In the genomic region with DNA sequence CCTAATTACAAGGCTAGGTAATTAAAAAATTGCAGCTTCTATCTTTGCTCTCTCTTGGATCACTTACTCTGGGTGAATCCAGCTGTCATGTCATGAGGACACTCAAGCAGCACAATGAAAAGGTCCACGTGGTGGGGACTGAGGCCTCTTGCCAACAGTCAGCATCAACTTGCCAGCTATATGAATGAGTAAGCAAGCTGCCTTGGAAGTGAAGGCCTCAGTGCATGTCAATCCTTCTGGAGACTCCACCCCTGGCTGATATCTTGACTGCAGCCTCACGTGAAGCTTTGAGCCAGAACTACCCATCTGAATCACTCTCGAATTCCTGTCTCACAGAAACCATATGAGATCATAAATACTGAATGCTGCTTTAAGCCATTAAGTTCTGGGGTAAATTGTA, we compare ENCODE assay signal across 12 cellular contexts.
DNase-seq lines count a peak whose midpoint lies in the region; ATAC-seq, FAIRE-seq and TF ChIP-seq lines count a peak whose summit lies in the region.
"Had no signal": no experiment of that assay in that cellular context is flagged by ENCODE, and none has a peak within 500 bp of the region (broad histone marks: within the 10 kb centered on the region; RNA-seq: fewer than 3 reads in every experiment).

No MANE protein-coding gene starts in this region.

- no peaks in the 10 kb centered on the region for H3K79me2 ChIP-seq in K562 (ENCODE audit: control insufficient read depth, insufficient read depth, low read length)
- H3K79me2 ChIP-seq in keratinocyte (ENCODE audit: control insufficient read depth, insufficient read depth, low read length): no peaks in the 10 kb centered on the region

- FAIRE-seq in K562 (lab: Jason Lieb, UNC) (no peak), keratinocyte (lab: Jason Lieb, UNC) (peak; percentile 87)

- no peak overlapping the region for H3K4me3 ChIP-seq in K562
- no peak overlapping the region for H3K4me3 ChIP-seq in keratinocyte (ENCODE audit: control insufficient read depth in 2 of 3, extremely low read depth in 1 of 3, insufficient read depth in 2 of 3, low read depth in 1 of 3, low read length in 3 of 3)
- no peak overlapping the region for H3K4me3 ChIP-seq in esophagus muscularis mucosa
- H3K4me3 ChIP-seq: tibial nerve had no signal

- H3K9me1 ChIP-seq in K562 (ENCODE audit: control insufficient read depth, insufficient read depth, low read length) (no peaks in the 10 kb centered on the region), keratinocyte (ENCODE audit: control insufficient read depth, extremely low read depth, insufficient read depth, low read length) (no peaks in the 10 kb centered on the region)

- H4K20me1 ChIP-seq in K562 (replicated peaks; ENCODE audit: control insufficient read depth, insufficient read depth, low read length) (no peaks in the 10 kb centered on the region), keratinocyte (ENCODE audit: control insufficient read depth, extremely low read depth, insufficient read depth, low read length) (no peaks in the 10 kb centered on the region)

- H3K27me3 ChIP-seq in K562 (ENCODE audit: control insufficient read depth in 2 of 2, insufficient read depth in 2 of 2, low read length in 2 of 2): peaks cover 4 to 8% of the 10 kb centered on the region in 2 experiments; a peak in 4 of 5 replicates
- no peaks in the 10 kb centered on the region for H3K27me3 ChIP-seq in keratinocyte (ENCODE audit: control insufficient read depth, extremely low read depth, insufficient read depth, low read length)
- H3K27me3 ChIP-seq in esophagus muscularis mucosa: no peaks in the 10 kb centered on the region
- H3K27me3 ChIP-seq: tibial nerve had no signal

- H3K9ac ChIP-seq in K562 (ENCODE audit: insufficient read depth in 1 of 2, low read depth in 2 of 2, low read length in 2 of 2) (no peak overlapping the region), keratinocyte (ENCODE audit: control insufficient read depth, extremely low read depth, insufficient read depth, low read length) (no peak overlapping the region)

- in situ Hi-C loops in K562 (cut with MboI): no loop called here

- no peak for TF ChIP-seq POLR2A in K562 (conservative IDR thresholded peaks at IDR 0.05)
- no peak for TF ChIP-seq POLR2A in esophagus muscularis mucosa (IDR thresholded peaks at IDR 0.05; ENCODE audit: low read depth)

- 3% methylated on average over 3 of the region's 3 CpGs for WGBS in K562 (ENCODE audit: insufficient coverage, low coverage, missing lambda C conversion rate)
- 73% methylated on average over 3 of the region's 3 CpGs for WGBS in esophagus muscularis mucosa

- no peak for TF ChIP-seq EP300 in K562 (IDR thresholded peaks at IDR 0.05; ENCODE audit: low read length)
- TF ChIP-seq EP300 in esophagus muscularis mucosa (IDR thresholded peaks at IDR 0.05): no peak

- H3K9me3 ChIP-seq in K562 (replicated peaks; ENCODE audit: control insufficient read depth, insufficient read depth, low read depth, low read length): no peaks in the 10 kb centered on the region
- H3K9me3 ChIP-seq in keratinocyte (ENCODE audit: control insufficient read depth, low read depth, low read length): no peaks in the 10 kb centered on the region
- H3K9me3 ChIP-seq in esophagus muscularis mucosa: no peaks in the 10 kb centered on the region
- H3K9me3 ChIP-seq: tibial nerve had no signal

- H3K4me2 ChIP-seq in K562 (ENCODE audit: insufficient read depth, low read length) (no peak overlapping the region), keratinocyte (ENCODE audit: control insufficient read depth, extremely low read depth, insufficient read depth, low read depth, low read length) (no peak overlapping the region)

- intact Hi-C loops in K562 (cut with micrococcal nuclease): no loop called here
- intact Hi-C loops in esophagus muscularis mucosa (cut with DNase I): no loop called here

- H3K4me1 ChIP-seq in K562 (replicated peaks in 1 of 2; ENCODE audit: control insufficient read depth in 2 of 2, insufficient read depth in 2 of 2, low read length in 2 of 2) (no peaks in the 10 kb centered on the region; a peak in 1 of 5 replicates), keratinocyte (ENCODE audit: control insufficient read depth, extremely low read depth, insufficient read depth, low read length) (peaks cover 7% of the 10 kb centered on the region), esophagus muscularis mucosa (peaks cover 19 to 34% (median 26%) of the 10 kb centered on the region in 4 donors)

- no peak overlapping the region for H2AFZ ChIP-seq in K562 (ENCODE audit: low read depth, low read length)
- no peak overlapping the region for H2AFZ ChIP-seq in keratinocyte (ENCODE audit: control insufficient read depth, low read length)

- no TSS peak for BruUV-seq in K562 (replicated peaks; lab: Mats Ljungman, UMichigan)

- H3K36me3 ChIP-seq in K562 (ENCODE audit: control insufficient read depth, insufficient read depth, low read length): no peaks in the 10 kb centered on the region
- no peaks in the 10 kb centered on the region for H3K36me3 ChIP-seq in keratinocyte (ENCODE audit: control insufficient read depth in 2 of 2, extremely low read depth in 1 of 2, insufficient read depth in 2 of 2, low read length in 2 of 2)
- no peaks in the 10 kb centered on the region for H3K36me3 ChIP-seq in esophagus muscularis mucosa
- H3K36me3 ChIP-seq: tibial nerve had no signal

- POLR2A ChIA-PET in K562 (lab: Yijun Ruan, JAX): no interaction called here

- no peak for TF ChIP-seq RAD21 in K562 (CRISPR knock-in tag; conservative IDR thresholded peaks at IDR 0.05 in 1 of 2, IDR thresholded peaks at IDR 0.05 in 1 of 2)

- DNase-seq in AG08396 (ENCODE audit: low spot score) (peak; percentile 72), LHCN-M2 (ENCODE audit: low read depth) (peak; percentile 94), K562 (ENCODE audit: extremely low read depth in 1 of 4, low spot score in 3 of 4) (no peak), keratinocyte (ENCODE audit: low read depth, low spot score) (peak; percentile 84), esophagus muscularis mucosa (ENCODE audit: extremely low spot score) (no peak), NCI-H526 treated with DMSO at 0.1 percent for 48 hours (lab: John Stamatoyannopoulos, UW) (no peak)
- DNase-seq: glutamatergic neuron, retina had no signal

- TF ChIP-seq CTCF in K562 (IDR thresholded peaks at IDR 0.05 in 2 of 3, conservative IDR thresholded peaks at IDR 0.05 in 1 of 3; ENCODE audit: insufficient read depth in 2 of 3, low read depth in 1 of 3, low read length in 3 of 3) (no peak), keratinocyte (optimal IDR thresholded peaks at IDR 0.05 in 1 of 3, IDR thresholded peaks at IDR 0.05 in 1 of 3, conservative IDR thresholded peaks at IDR 0.05 in 1 of 3; ENCODE audit: extremely low read depth in 1 of 3, insufficient read depth in 2 of 3, low read length in 3 of 3) (no peak), esophagus muscularis mucosa (IDR thresholded peaks at IDR 0.05) (no peak)

- no peak overlapping the region for H3K27ac ChIP-seq in K562 (ENCODE audit: extremely low read depth, low read depth, low read length)
- no peak overlapping the region for H3K27ac ChIP-seq in keratinocyte (ENCODE audit: control insufficient read depth, insufficient read depth, low read length)
- no peak overlapping the region for H3K27ac ChIP-seq in esophagus muscularis mucosa (replicated peaks in 1 of 4)
- H3K27ac ChIP-seq: C4-2B, tibial nerve had no signal

- ATAC-seq in K562: no peak
- ATAC-seq in HG02938 (IDR thresholded peaks at IDR 0.05; ENCODE audit: unreplicated experiment): no peak
- ATAC-seq in HG03039 (IDR thresholded peaks at IDR 0.05; ENCODE audit: unreplicated experiment): no peak

- CTCF ChIA-PET in K562 (lab: Yijun Ruan, JAX; ENCODE audit: low intra/inter-chr PET ratio): no interaction called here

- dilution Hi-C loops in keratinocyte (cut with MboI; ENCODE audit: extremely low pct_ligation_motif_present, low sequenced_read_pairs): no loop called here

TF ChIP-seq in K562, 482 proteins besides CTCF, POLR2A, EP300 and RAD21:
- TF ChIP-seq, protein P1, sequence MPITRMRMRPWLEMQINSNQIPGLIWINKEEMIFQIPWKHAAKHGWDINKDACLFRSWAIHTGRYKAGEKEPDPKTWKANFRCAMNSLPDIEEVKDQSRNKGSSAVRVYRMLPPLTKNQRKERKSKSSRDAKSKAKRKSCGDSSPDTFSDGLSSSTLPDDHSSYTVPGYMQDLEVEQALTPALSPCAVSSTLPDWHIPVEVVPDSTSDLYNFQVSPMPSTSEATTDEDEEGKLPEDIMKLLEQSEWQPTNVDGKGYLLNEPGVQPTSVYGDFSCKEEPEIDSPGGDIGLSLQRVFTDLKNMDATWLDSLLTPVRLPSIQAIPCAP (CRISPR knock-in tag; IDR thresholded peaks at IDR 0.05; ENCODE audit: borderline replicate concordance): no peak
- TF ChIP-seq ZNF232 (CRISPR knock-in tag; IDR thresholded peaks at IDR 0.05) (no peak), BHLHE40 (IDR thresholded peaks at IDR 0.05; ENCODE audit: low read length) (peak; percentile 70), PKNOX1 (IDR thresholded peaks at IDR 0.05) (peak; percentile 35; the same call in 1 of the 2 replicates), ZNF263 (CRISPR knock-in tag; IDR thresholded peaks at IDR 0.05; ENCODE audit: borderline replicate concordance) (no peak)

Comparison
In these comparisons a context has a peak if more than half of its experiments do, and no peak if none do; other contexts are left out.
1. DNase-seq: peak in AG08396 (single experiment), LHCN-M2 (single experiment) and keratinocyte (single experiment); none in K562 (0 of 4), esophagus muscularis mucosa (single experiment) and NCI-H526 treated with DMSO at 0.1 percent for 48 hours (single experiment).